Comparison of ENCODE assay signal across 28 cellular contexts in genomic region chr2:217179854-217180253, GRCh38.
"Had no signal": no experiment of that assay in that cellular context is flagged by ENCODE, and none has a peak within 500 bp of the region (broad histone marks: within the 10 kb centered on the region; RNA-seq: fewer than 3 reads in every experiment).

No MANE protein-coding gene starts in this region.

- H3K27ac ChIP-seq: neural progenitor cell, ovary, parathyroid adenoma, psoas muscle, skin epidermis, spleen, suprapubic skin, testis, tibial artery, transverse colon, upper lobe of left lung had no signal

- ATAC-seq: naive thymus-derived CD4-positive, alpha-beta T cell; natural killer cell; psoas muscle; right cardiac atrium; sciatic nerve; stimulated activated memory B cell treated with anti-CD40 and anti-IgM and Interleukin-4, amounts not matched to agents 10 μg/mL and 1 μg/mL and 100 μg/mL, for 72 hours; stimulated activated naive CD8-positive, alpha-beta T cell treated with anti-CD3 and anti-CD28 coated beads, Interleukin-15, amount 100 ng/mL, for 72 hours; stimulated activated naive CD8-positive, alpha-beta T cell treated with anti-CD3 and anti-CD28 coated beads, Interleukin-15, Interleukin-2, amounts not matched to agents 100 U/mL and 50 U/mL, for 24 hours had no signal

- H3K4me1 ChIP-seq: neural progenitor cell, parathyroid adenoma, suprapubic skin, transverse colon, upper lobe of left lung had no signal

- H3K36me3 ChIP-seq: neural progenitor cell, ovary, spleen, suprapubic skin, tibial artery, transverse colon, upper lobe of left lung had no signal

- DNase-seq: naive thymus-derived CD4-positive, alpha-beta T cell; natural killer cell; occipital lobe; ovary; posterior cingulate gyrus; psoas muscle; right cardiac atrium; spleen; stimulated activated CD4-positive, alpha-beta T cell treated with anti-CD3 and anti-CD28 coated beads, Interleukin-12 subunit alpha, Interleukin-12 subunit beta, amount 100 ng/mL, for 4 hours; stimulated activated CD4-positive, alpha-beta T cell treated with anti-CD3 and anti-CD28 coated beads, Interleukin-1b, Interleukin-23, amount 100 ng/mL, for 48 hours; stimulated activated CD4-positive, alpha-beta T cell treated with anti-CD3 and anti-CD28 coated beads, Interleukin-4, amount 100 ng/mL, for 1 hour; stimulated activated CD4-positive, alpha-beta T cell treated with anti-CD3 and anti-CD28 coated beads, Interleukin-4, amount 100 ng/mL, for 4 hours; stimulated activated CD8-positive, alpha-beta memory T cell treated with anti-CD3 and anti-CD28 coated beads, Interleukin-4, amount 100 ng/mL, for 48 hours; stimulated activated naive CD4-positive, alpha-beta T cell; stimulated activated naive CD8-positive, alpha-beta T cell treated with anti-CD3 and anti-CD28 coated beads, Interleukin-15, amount 100 ng/mL, for 72 hours; stimulated activated naive CD8-positive, alpha-beta T cell treated with anti-CD3 and anti-CD28 coated beads, Interleukin-15, Interleukin-2, amounts not matched to agents 100 U/mL and 50 U/mL, for 24 hours; substantia nigra; testis; tibial artery; transverse colon; upper lobe of left lung had no signal

- H3K9me3 ChIP-seq: ovary, suprapubic skin, testis, tibial artery, transverse colon had no signal

- H3K9ac ChIP-seq: neural progenitor cell, parathyroid adenoma had no signal

- H3K4me3 ChIP-seq: neural progenitor cell, ovary, psoas muscle, skin epidermis, smooth muscle cell, spleen, suprapubic skin, testis, tibial artery, transverse colon, upper lobe of left lung had no signal

- H3K27me3 ChIP-seq: neural progenitor cell, ovary, spleen, suprapubic skin, testis, tibial artery, transverse colon, upper lobe of left lung had no signal
